18 cellular contexts compared by ENCODE assay signal in genomic region chr18:24584205-24584604, GRCh38.
A peak's percentile ranks its signal among the peaks of the same experiment; 100 is the strongest.
DNase-seq lines count a peak whose midpoint lies in the region; ATAC-seq and TF ChIP-seq lines count a peak whose summit lies in the region.
"Had no signal": no experiment of that assay in that cellular context is flagged by ENCODE, and none has a peak within 500 bp of the region (broad histone marks: within the 10 kb centered on the region; RNA-seq: fewer than 3 reads in every experiment).

No MANE protein-coding gene starts in this region.

- no peak for ATAC-seq in WTC11
- no peak for ATAC-seq in HG03521 (IDR thresholded peaks at IDR 0.05; ENCODE audit: unreplicated experiment)
- ATAC-seq: GM12878 had no signal

- TF ChIP-seq CTCF in WTC11 (IDR thresholded peaks at IDR 0.05): no peak
- no peak for TF ChIP-seq CTCF in esophagus muscularis mucosa (IDR thresholded peaks at IDR 0.05)

- POLR2A ChIA-PET in WTC11 (lab: Charles Lee): no interaction called here

- H3K36me3 ChIP-seq in HUES48 (ENCODE audit: control insufficient read depth, insufficient read depth, low read length) (no peaks in the 10 kb centered on the region), esophagus muscularis mucosa (no peaks in the 10 kb centered on the region)
- H3K36me3 ChIP-seq: BLaER1, HAP-1 had no signal

- 91% methylated on average over 8 of the region's 8 CpGs for WGBS in esophagus muscularis mucosa

- TF ChIP-seq POLR2A in esophagus muscularis mucosa (IDR thresholded peaks at IDR 0.05; ENCODE audit: low read depth): no peak

- H3K4me3 ChIP-seq in HUES48 (ENCODE audit: low read depth, low read length) (peak overlapping the region; percentile 22; the same call in 1 of the 2 replicates), esophagus muscularis mucosa (no peak overlapping the region)
- H3K4me3 ChIP-seq: BLaER1, GM12878, HAP-1 had no signal

- H3K4me1 ChIP-seq in HUES48 (ENCODE audit: control insufficient read depth, insufficient read depth, low read length): peaks cover 39% of the 10 kb centered on the region
- H3K4me1 ChIP-seq in esophagus muscularis mucosa: no peaks in the 10 kb centered on the region
- H3K4me1 ChIP-seq: BLaER1 had no signal

- in situ Hi-C loops in G401 (cut with HindIII; ENCODE audit: low sequenced_read_pairs): no loop called here

- H3K27me3 ChIP-seq in HUES48 (ENCODE audit: control insufficient read depth, insufficient read depth, low read length): no peaks in the 10 kb centered on the region
- peaks cover 0 to 19% (median 0%) of the 10 kb centered on the region in 4 donors for H3K27me3 ChIP-seq in esophagus muscularis mucosa
- H3K27me3 ChIP-seq: BLaER1 had no signal

- H3K27me3 Mint-ChIP-seq in WTC11 (ENCODE audit: low read depth): no peaks in the 10 kb centered on the region

- no peak for TF ChIP-seq EP300 in esophagus muscularis mucosa (IDR thresholded peaks at IDR 0.05)

- H3K4me3 Mint-ChIP-seq in WTC11: no peak overlapping the region
- H3K4me3 Mint-ChIP-seq: CD14-positive monocyte; CD4-positive, alpha-beta memory T cell had no signal

- peak overlapping the region; percentile 48 for H3K27ac ChIP-seq in HUES48 (ENCODE audit: low read depth, low read length)
- no peak overlapping the region for H3K27ac ChIP-seq in esophagus muscularis mucosa (replicated peaks in 1 of 4)
- H3K27ac ChIP-seq: BLaER1, KMS-11 had no signal

- peak; percentile 59 for DNase-seq in G401 (ENCODE audit: low spot score)
- no peak for DNase-seq in WTC11 (ENCODE audit: low spot score)
- DNase-seq in esophagus muscularis mucosa (ENCODE audit: extremely low spot score): peak; percentile 66
- no peak for DNase-seq in OCI-M2 (lab: John Stamatoyannopoulos, UW; ENCODE audit: unreplicated experiment)
- no peak for DNase-seq in COR-L47 (lab: John Stamatoyannopoulos, UW)
- no peak for DNase-seq in stimulated activated CD4-positive, alpha-beta T cell treated with anti-CD3 and anti-CD28 coated beads, Interleukin-4, amount 100 ng/mL, for 4 hours
- DNase-seq: 8988T; Calu3; CD4-positive, alpha-beta memory T cell; DMS79 treated with DMSO at 0.1 percent for 48 hours; GOT3 had no signal

- no peaks in the 10 kb centered on the region for H3K9me3 Mint-ChIP-seq in WTC11

- H3K27ac Mint-ChIP-seq in WTC11: peak overlapping the region; percentile 7; the same call in 1 of the 2 replicates
- H3K27ac Mint-ChIP-seq: CD4-positive, alpha-beta memory T cell had no signal

- H3K9me3 ChIP-seq in HUES48 (ENCODE audit: control insufficient read depth, insufficient read depth, low read length) (no peaks in the 10 kb centered on the region), esophagus muscularis mucosa (no peaks in the 10 kb centered on the region)
- H3K9me3 ChIP-seq: BLaER1, HAP-1 had no signal

- CTCF ChIA-PET in WTC11 (lab: Charles Lee): interaction anchor here (1.2 kb wide), 1 partner anchor 70 kb away, joined by 3 read pairs; no protein-coding TSS in a partner anchor

- no peak overlapping the region for H3K9ac ChIP-seq in HUES48 (ENCODE audit: low read depth, low read length)
- H3K9ac ChIP-seq: BLaER1, KMS-11 had no signal

- no peaks in the 10 kb centered on the region for H3K36me3 Mint-ChIP-seq in WTC11
- H3K36me3 Mint-ChIP-seq: CD14-positive monocyte; CD4-positive, alpha-beta memory T cell had no signal

- intact Hi-C loops in esophagus muscularis mucosa (cut with DNase I): no loop called here

- peaks cover 40% of the 10 kb centered on the region for H3K4me1 Mint-ChIP-seq in WTC11
- H3K4me1 Mint-ChIP-seq: CD14-positive monocyte; CD4-positive, alpha-beta memory T cell had no signal

TF ChIP-seq in WTC11, 78 proteins besides CTCF, POLR2A, EP300 and RAD21:
- TF ChIP-seq ZNF671 (CRISPR knock-in tag; IDR thresholded peaks at IDR 0.05) (no peak), FOXP1 (CRISPR knock-in tag; IDR thresholded peaks at IDR 0.05; ENCODE audit: borderline replicate concordance) (no peak), ZNF416 (CRISPR knock-in tag; IDR thresholded peaks at IDR 0.05) (no peak), ATF1 (CRISPR knock-in tag; IDR thresholded peaks at IDR 0.05) (no peak), KAT7 (CRISPR knock-in tag; IDR thresholded peaks at IDR 0.05; ENCODE audit: borderline replicate concordance) (no peak), FOXK1 (CRISPR knock-in tag; IDR thresholded peaks at IDR 0.05) (no peak), ATF6 (CRISPR knock-in tag; IDR thresholded peaks at IDR 0.05) (no peak), ZBTB21 (CRISPR knock-in tag; IDR thresholded peaks at IDR 0.05; ENCODE audit: borderline replicate concordance) (no peak), ZNF317 (CRISPR knock-in tag; IDR thresholded peaks at IDR 0.05; ENCODE audit: borderline replicate concordance, low read depth) (no peak)

Comparison
In these comparisons a context has a peak if more than half of its experiments do, and no peak if none do; other contexts are left out.
1. DNase-seq: peak in G401 (single experiment) and esophagus muscularis mucosa (single experiment); none in WTC11 (single experiment), OCI-M2 (single experiment), COR-L47 (single experiment) and stimulated activated CD4-positive, alpha-beta T cell treated with anti-CD3 and anti-CD28 coated beads, Interleukin-4, amount 100 ng/mL, for 4 hours (0 of 2).